20 cellular contexts compared by ENCODE assay signal in genomic region chr21:16597768-16598167, GRCh38.
"Had no signal": no experiment of that assay in that cellular context is flagged by ENCODE, and none has a peak within 500 bp of the region (broad histone marks: within the 10 kb centered on the region; RNA-seq: fewer than 3 reads in every experiment).

No MANE protein-coding gene starts in this region.

- H2AFZ ChIP-seq: parathyroid adenoma had no signal

- H3K27ac Mint-ChIP-seq: effector memory CD8-positive, alpha-beta T cell; natural killer cell treated with Interleukin-12 subunit alpha and Interleukin-12 subunit beta and Interleukin-15 and Interleukin-18, amount 100 ng/mL, for 72 hours; stimulated activated memory B cell treated with anti-CD40 and anti-IgM and Interleukin-4, amounts not matched to agents 10 μg/mL and 1 μg/mL and 100 μg/mL, for 72 hours; stimulated activated naive CD8-positive, alpha-beta T cell treated with anti-CD3 and anti-CD28 coated beads, Interleukin-15, Interleukin-2, amounts not matched to agents 100 ng/mL and 50 ng/mL, for 24 hours had no signal

- H3K27ac ChIP-seq: esophagus squamous epithelium, parathyroid adenoma, psoas muscle, right lobe of liver, spleen, tibial artery, upper lobe of left lung had no signal

- H3K36me3 ChIP-seq: right lobe of liver, spleen, tibial artery, upper lobe of left lung, uterus had no signal

- H3K4me3 ChIP-seq: esophagus squamous epithelium, psoas muscle, right lobe of liver, spleen, tibial artery, upper lobe of left lung, uterus had no signal

- H3K4me3 Mint-ChIP-seq: effector memory CD8-positive, alpha-beta T cell; natural killer cell treated with Interleukin-12 subunit alpha and Interleukin-12 subunit beta and Interleukin-15 and Interleukin-18, amount 100 ng/mL, for 72 hours; stimulated activated memory B cell treated with anti-CD40 and anti-IgM and Interleukin-4, amounts not matched to agents 10 μg/mL and 1 μg/mL and 100 μg/mL, for 72 hours; stimulated activated naive CD8-positive, alpha-beta T cell treated with anti-CD3 and anti-CD28 coated beads, Interleukin-15, Interleukin-2, amounts not matched to agents 100 ng/mL and 50 ng/mL, for 24 hours had no signal

- ATAC-seq: effector memory CD8-positive, alpha-beta T cell; left lobe of liver; natural killer cell treated with Interleukin-12 subunit alpha and Interleukin-12 subunit beta and Interleukin-15 and Interleukin-18, amount 100 ng/mL, for 72 hours; psoas muscle; right lobe of liver; stimulated activated memory B cell treated with anti-CD40 and anti-IgM and Interleukin-4, amounts not matched to agents 10 μg/mL and 1 μg/mL and 100 μg/mL, for 72 hours had no signal

- H3K36me3 Mint-ChIP-seq: stimulated activated memory B cell treated with anti-CD40 and anti-IgM and Interleukin-4, amounts not matched to agents 10 μg/mL and 1 μg/mL and 100 μg/mL, for 72 hours had no signal

- H3K27me3 ChIP-seq: esophagus squamous epithelium, right lobe of liver, spleen, tibial artery, upper lobe of left lung, uterus had no signal

- DNase-seq: cortex of kidney; effector memory CD8-positive, alpha-beta T cell; esophagus squamous epithelium; foreskin fibroblast; kidney glomerular epithelial cell; psoas muscle; retina; right lobe of liver; spleen; stimulated activated CD4-positive, alpha-beta T cell treated with anti-CD3 and anti-CD28 coated beads, Interleukin-15, amount 100 ng/mL, for 24 hours; stimulated activated CD4-positive, alpha-beta T cell treated with anti-CD3 and anti-CD28 coated beads, Interleukin-1b, Interleukin-23, amount 100 ng/mL, for 48 hours; stimulated activated CD4-positive, alpha-beta T cell treated with anti-CD3 and anti-CD28 coated beads, Interleukin-4, amount 100 ng/mL, for 24 hours; tibial artery; upper lobe of left lung; uterus had no signal

- H3K79me2 ChIP-seq: parathyroid adenoma had no signal

- H3K4me1 ChIP-seq: parathyroid adenoma, psoas muscle, right lobe of liver, spleen, upper lobe of left lung, uterus had no signal

- H3K27me3 Mint-ChIP-seq: effector memory CD8-positive, alpha-beta T cell; natural killer cell treated with Interleukin-12 subunit alpha and Interleukin-12 subunit beta and Interleukin-15 and Interleukin-18, amount 100 ng/mL, for 72 hours; stimulated activated memory B cell treated with anti-CD40 and anti-IgM and Interleukin-4, amounts not matched to agents 10 μg/mL and 1 μg/mL and 100 μg/mL, for 72 hours; stimulated activated naive CD8-positive, alpha-beta T cell treated with anti-CD3 and anti-CD28 coated beads, Interleukin-15, Interleukin-2, amounts not matched to agents 100 ng/mL and 50 ng/mL, for 24 hours had no signal

- H3K9ac ChIP-seq: parathyroid adenoma had no signal

- H3K9me3 ChIP-seq: esophagus squamous epithelium, psoas muscle, right lobe of liver, tibial artery, upper lobe of left lung, uterus had no signal

- H3K4me1 Mint-ChIP-seq: stimulated activated memory B cell treated with anti-CD40 and anti-IgM and Interleukin-4, amounts not matched to agents 10 μg/mL and 1 μg/mL and 100 μg/mL, for 72 hours had no signal
